ENCODE assay signal across 17 cellular contexts in the genomic region with DNA sequence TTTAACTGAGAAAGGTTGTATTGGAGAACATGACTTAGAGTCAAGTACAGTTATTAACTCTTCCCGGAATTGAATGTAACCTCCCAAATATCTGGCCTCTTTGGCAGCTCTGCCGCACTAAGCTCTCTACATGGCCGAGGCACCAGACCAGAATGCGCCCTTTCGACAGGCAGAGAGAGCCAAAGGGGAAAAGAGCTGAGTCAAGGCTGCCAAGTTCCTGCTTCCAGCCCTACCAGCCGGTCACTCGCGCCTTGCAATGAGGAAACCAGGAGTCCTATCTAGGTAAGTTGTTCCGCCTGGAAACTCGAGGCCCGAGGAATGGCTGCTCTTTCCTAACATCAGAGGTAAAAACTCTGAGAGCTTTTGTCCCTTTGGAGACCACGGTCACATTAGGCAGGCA.
"Had no signal": no experiment of that assay in that cellular context is flagged by ENCODE, and none has a peak within 500 bp of the region (broad histone marks: within the 10 kb centered on the region; RNA-seq: fewer than 3 reads in every experiment).

No MANE protein-coding gene starts in this region.

- ATAC-seq: activated T-cell treated with anti-CD3 and anti-CD28 coated beads, Interleukin-2, amount 50 U/mL, for 4 hours; PC-3 had no signal

- H3K27ac ChIP-seq: brain microvascular endothelial cell, cardiac muscle cell had no signal

- DNase-seq: activated B cell treated with CpG ODN at 0.5 μM for 24 hours; activated CD4-positive, alpha-beta T cell treated with anti-CD3 and anti-CD28 coated beads for 1 hour; activated CD4-positive, alpha-beta T cell treated with anti-CD3 and anti-CD28 coated beads, Interleukin-2, amount 50 U/mL, for 48 hours; activated effector memory CD4-positive, alpha-beta T cell treated with anti-CD3 and anti-CD28 coated beads, Interleukin-2, amount 50 U/mL, for 16 hours; activated naive CD4-positive, alpha-beta T cell treated with Interleukin-2 at 50 U/mL for 16 hours; activated T-cell treated with anti-CD3 and anti-CD28 coated beads, Interleukin-2, amount 50 U/mL, for 4 hours; brain microvascular endothelial cell; KG1; NCI-H1092; NCI-H1694 treated with DMSO at 0.1 percent for 48 hours; NCI-H2029 treated with DMSO at 0.1 percent for 48 hours; NCI-H510A treated with DMSO at 0.1 percent for 48 hours; NCI-H69; NK-92 treated with Interleukin-12 subunit alpha and Interleukin-12 subunit beta, amount 100 ng/mL, for 24 hours; PC-3; SHP77 treated with DMSO at 0.1 percent for 48 hours had no signal
